11 cellular contexts compared by ENCODE assay signal in the genomic region with DNA sequence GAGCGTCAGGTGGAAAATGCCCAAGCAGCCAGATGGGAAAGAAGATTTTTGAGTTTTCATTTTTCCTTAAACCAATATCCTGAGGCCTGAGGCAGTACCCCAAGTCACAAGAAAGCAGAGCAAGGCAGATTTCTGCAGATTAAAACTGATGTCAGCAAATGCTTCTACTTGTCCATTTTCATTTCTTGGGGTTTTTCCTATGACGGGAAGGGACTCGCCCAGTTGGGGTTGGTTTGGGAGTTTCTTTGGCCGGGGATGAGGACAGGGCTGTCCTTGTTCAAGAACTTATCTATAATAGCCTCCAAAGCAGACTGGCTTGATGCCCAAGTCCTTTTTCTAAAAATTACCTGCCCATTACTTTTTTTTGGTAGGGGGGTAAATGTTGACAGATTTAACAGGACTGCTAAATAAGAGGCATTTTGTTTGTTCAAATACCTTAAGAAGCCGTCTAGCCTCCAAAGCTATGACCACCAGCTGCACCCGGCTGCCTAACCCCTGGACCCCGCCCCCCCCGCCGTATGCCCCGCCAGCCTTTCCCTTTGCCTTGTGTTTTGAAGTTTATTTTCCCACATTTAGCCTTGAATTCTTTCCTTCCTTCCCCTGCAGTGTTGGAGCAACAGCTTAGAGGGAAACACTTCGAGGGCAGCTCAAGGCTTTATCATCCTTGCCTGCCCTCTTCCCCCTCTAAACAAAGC. TPM values are rescaled to one million over a fixed set of nuclear protein-coding genes. Genes with fewer than 3 reads are reported as not detected.
A peak's percentile ranks its signal among the peaks of the same experiment; 100 is the strongest.
DNase-seq lines count a peak whose midpoint lies in the region; ATAC-seq, FAIRE-seq and TF ChIP-seq lines count a peak whose summit lies in the region.
"Had no signal": no experiment of that assay in that cellular context is flagged by ENCODE, and none has a peak within 500 bp of the region (broad histone marks: within the 10 kb centered on the region; RNA-seq: fewer than 3 reads in every experiment).

No MANE protein-coding gene starts in this region.

- intact Hi-C loops in CD4-positive, alpha-beta memory T cell (cut with micrococcal nuclease), result loop anchor here (5.0 kb wide), 1 partner anchor 349 kb away; no protein-coding TSS in a partner anchor
- intact Hi-C loops in mammary epithelial cell (cut with micrococcal nuclease), result no loop called here

- TF ChIP-seq POLR2A in gastroesophageal sphincter (IDR thresholded peaks at IDR 0.05) (no peak), H54 (IDR thresholded peaks at IDR 0.05; ENCODE audit: low read depth, low read length) (no peak)

- dilution Hi-C loops in mammary epithelial cell (cut with HindIII; ENCODE audit: low sequenced_read_pairs), result no loop called here

- no peak overlapping the region for H3K4me2 ChIP-seq in mammary epithelial cell (ENCODE audit: insufficient read depth, low read depth, low read length)

- peaks cover 61% of the 10 kb centered on the region for H3K4me1 ChIP-seq in CD4-positive, alpha-beta memory T cell (ENCODE audit: insufficient read depth, low read length)
- peaks cover 12% of the 10 kb centered on the region for H3K4me1 ChIP-seq in mammary epithelial cell (ENCODE audit: insufficient read depth, low read length)
- peaks cover 0 to 18% (median 10%) of the 10 kb centered on the region in 3 donors for H3K4me1 ChIP-seq in gastroesophageal sphincter

- WGBS in mammary epithelial cell (ENCODE audit: low coverage, missing lambda C conversion rate), result 76% methylated on average over 5 of the region's 11 CpGs
- 42 to 46% methylated on average over 8 to 10 of the region's 11 CpGs for WGBS in gastroesophageal sphincter (ENCODE audit: low coverage in 1 of 2), 2 donors

- H3K4me1 Mint-ChIP-seq in CD4-positive, alpha-beta memory T cell, result peaks cover 28 to 62% (median 41%) of the 10 kb centered on the region in 4 donors
- H3K4me1 Mint-ChIP-seq in nephron progenitor cell, result peaks cover 92% of the 10 kb centered on the region

- FAIRE-seq in HTR-8/SVneo (lab: Jason Lieb, UNC), result no peak
- FAIRE-seq in H54 (lab: Jason Lieb, UNC), result no peak

- no peaks in the 10 kb centered on the region for H3K36me3 ChIP-seq in CD4-positive, alpha-beta memory T cell (ENCODE audit: insufficient read depth, low read length)
- H3K36me3 ChIP-seq in mammary epithelial cell (ENCODE audit: insufficient read depth, low read length) (no peaks in the 10 kb centered on the region), gastroesophageal sphincter (no peaks in the 10 kb centered on the region)

- TF ChIP-seq CTCF in mammary epithelial cell (conservative IDR thresholded peaks at IDR 0.05 in 1 of 2, IDR thresholded peaks at IDR 0.05 in 1 of 2; ENCODE audit: extremely low read depth in 1 of 2, insufficient read depth in 1 of 2, low read depth in 1 of 2, low read length in 2 of 2) (no peak), nephron progenitor cell (IDR thresholded peaks at IDR 0.05) (no peak), gastroesophageal sphincter (IDR thresholded peaks at IDR 0.05) (no peak)

- ATAC-seq in gastroesophageal sphincter, result no peak

- no TSS peak for BruUV-seq in mammary epithelial cell (replicated peaks; lab: Mats Ljungman, UMichigan)

- no peak overlapping the region for H2AFZ ChIP-seq in mammary epithelial cell (ENCODE audit: low read depth, low read length)

- no peaks in the 10 kb centered on the region for H4K20me1 ChIP-seq in mammary epithelial cell (ENCODE audit: insufficient read depth, low read length)

- peaks cover 0 to 1% (median 0%) of the 10 kb centered on the region in 8 donors for H3K9me3 Mint-ChIP-seq in CD4-positive, alpha-beta memory T cell
- no peaks in the 10 kb centered on the region for H3K9me3 Mint-ChIP-seq in nephron progenitor cell

- in situ Hi-C loops in mammary epithelial cell (cut with MboI; ENCODE audit: low sequenced_read_pairs in 2 of 2), result no loop called here

- peaks cover 0 to 2% of the 10 kb centered on the region in 2 donors for H3K27me3 Mint-ChIP-seq in CD4-positive, alpha-beta memory T cell
- H3K27me3 Mint-ChIP-seq in nephron progenitor cell (ENCODE audit: low read depth, poor library complexity), result peaks cover 24% of the 10 kb centered on the region

- no peak overlapping the region for H3K4me3 ChIP-seq in CD4-positive, alpha-beta memory T cell (ENCODE audit: low read length in 2 of 2)
- H3K4me3 ChIP-seq in Jurkat, Clone E6-1 (ENCODE audit: low read length), result peak overlapping the region; percentile 3
- no peak overlapping the region for H3K4me3 ChIP-seq in mammary epithelial cell (replicated peaks in 1 of 3; ENCODE audit: insufficient read depth in 1 of 3, low read depth in 2 of 3, low read length in 3 of 3)
- H3K4me3 ChIP-seq in gastroesophageal sphincter, result peak overlapping the region in 1 of 2 donors; percentile 59

- POLR2A ChIA-PET in CD4-positive, alpha-beta memory T cell (lab: Charles Lee; ENCODE audit: partially characterized antibody), result no interaction called here

- no peaks in the 10 kb centered on the region for H3K27me3 ChIP-seq in CD4-positive, alpha-beta memory T cell (ENCODE audit: insufficient read depth, low read length)
- H3K27me3 ChIP-seq in mammary epithelial cell (ENCODE audit: insufficient read depth, low read length) (no peaks in the 10 kb centered on the region), gastroesophageal sphincter (peaks cover 57% of the 10 kb centered on the region)

- H3K4me3 Mint-ChIP-seq in CD4-positive, alpha-beta memory T cell, result peak overlapping the region in 7 of 8 donors; percentile 3 to 86 (median 77)
- H3K4me3 Mint-ChIP-seq in nephron progenitor cell, result peak overlapping the region; percentile 80

- CTCF ChIA-PET in CD4-positive, alpha-beta memory T cell (lab: Charles Lee; ENCODE audit: partially characterized antibody), result no interaction called here
- CTCF ChIA-PET in mammary epithelial cell (lab: Charles Lee; ENCODE audit: low non-redundant PET), result no interaction called here

- H3K27ac Mint-ChIP-seq in CD4-positive, alpha-beta memory T cell, result peak overlapping the region in 2 of 7 donors; percentile 30 to 38
- H3K27ac Mint-ChIP-seq in nephron progenitor cell, result no peak overlapping the region

- H3K27ac ChIP-seq in CD4-positive, alpha-beta memory T cell (ENCODE audit: low read depth, low read length), result peak overlapping the region; percentile 20
- H3K27ac ChIP-seq in mammary epithelial cell (ENCODE audit: insufficient read depth, low read depth, low read length) (no peak overlapping the region), gastroesophageal sphincter (peak overlapping the region in 2 of 4 donors; percentile 45 to 67)

- DNase-seq in CD4-positive, alpha-beta memory T cell, result no peak
- DNase-seq in Jurkat, Clone E6-1 (ENCODE audit: low read depth, low spot score), result no peak
- DNase-seq in mammary epithelial cell, result peak; percentile 10
- DNase-seq in nephron progenitor cell, result no peak
- no peak for DNase-seq in T1000 (lab: John Stamatoyannopoulos, UW)
- no peak for DNase-seq in HTR-8/SVneo (ENCODE audit: insufficient read length, low spot score)
- no peak for DNase-seq in H54 (ENCODE audit: insufficient read length, low spot score)
- DNase-seq: IMR-90, naive B cell, NCI-H1694 treated with DMSO at 0.1 percent for 48 hours had no signal

- no peak for TF ChIP-seq EP300 in gastroesophageal sphincter (IDR thresholded peaks at IDR 0.05)

- H3K9ac ChIP-seq in mammary epithelial cell (ENCODE audit: insufficient read depth, low read length), result no peak overlapping the region

- no peaks in the 10 kb centered on the region for H3K9me3 ChIP-seq in CD4-positive, alpha-beta memory T cell (ENCODE audit: control insufficient read depth in 1 of 2, low read length in 2 of 2)
- H3K9me3 ChIP-seq in mammary epithelial cell (replicated peaks; ENCODE audit: insufficient read depth, low read length) (no peaks in the 10 kb centered on the region), gastroesophageal sphincter (no peaks in the 10 kb centered on the region)

- no peaks in the 10 kb centered on the region for H3K79me2 ChIP-seq in mammary epithelial cell (ENCODE audit: insufficient read depth, low read length)

- H3K36me3 Mint-ChIP-seq in CD4-positive, alpha-beta memory T cell, result no peaks in the 10 kb centered on the region
- H3K36me3 Mint-ChIP-seq in nephron progenitor cell (ENCODE audit: low read depth), result peaks cover 36% of the 10 kb centered on the region
- H3K36me3 Mint-ChIP-seq: naive B cell had no signal

RNA-seq across cellular contexts. Expression of a gene that starts 2.5 kb away (rescaled TPM):
- total RNA-seq in CD4-positive, alpha-beta memory T cell, result under 1 TPM; 0.79 to 0.83 TPM
- polyA plus RNA-seq in CD4-positive, alpha-beta memory T cell, result under 1 TPM in 1 of 2 donors, not detected in 1; 0.17 TPM
- 16.3 TPM for polyA plus RNA-seq in Jurkat, Clone E6-1 (2012; ENCODE audit: insufficient read depth, insufficient read length)
- total RNA-seq in mammary epithelial cell (1 to 10 TPM in 1 of 2 donors, not detected in 1; 1.3 TPM), gastroesophageal sphincter (10 to 100 TPM in 1 of 4 donors, 1 to 10 TPM in 3; 7.3 to 11.5 (median 8.0) TPM)
- polyA plus RNA-seq in mammary epithelial cell, result 0.40 TPM
- polyA minus RNA-seq in mammary epithelial cell, result not detected
- total RNA-seq: IMR-90 had no signal
- polyA plus RNA-seq: IMR-90 had no signal
